Comparison of ENCODE assay signal across 21 cellular contexts in genomic region chr3:25293736-25294135, GRCh38.
DNase-seq lines count a peak whose midpoint lies in the region; ATAC-seq and FAIRE-seq lines count a peak whose summit lies in the region.
"Had no signal": no experiment of that assay in that cellular context is flagged by ENCODE, and none has a peak within 500 bp of the region (broad histone marks: within the 10 kb centered on the region; RNA-seq: fewer than 3 reads in every experiment).

No MANE protein-coding gene starts in this region.

- H3K36me3 ChIP-seq in ectodermal cell (ENCODE audit: control insufficient read depth, insufficient read depth, low read length): no peaks in the 10 kb centered on the region
- H3K36me3 ChIP-seq: brain microvascular endothelial cell, prostate gland, SJCRH30, upper lobe of right lung had no signal

- no peaks in the 10 kb centered on the region for H3K9me3 ChIP-seq in ectodermal cell (ENCODE audit: control insufficient read depth, low read length)
- H3K9me3 ChIP-seq: prostate gland, SJCRH30, upper lobe of right lung had no signal

- 23 to 31% methylated on average over 5 of the region's 5 CpGs for WGBS in ectodermal cell, 2 experiments

- no peak for FAIRE-seq in frontal cortex (lab: Jason Lieb, UNC)
- FAIRE-seq: GM12878 had no signal

- H3K4me3 ChIP-seq in ectodermal cell (ENCODE audit: insufficient read depth, low read depth, low read length): no peak overlapping the region
- H3K4me3 ChIP-seq: GM12878, GM23248, prostate gland, SJCRH30, upper lobe of right lung had no signal

- peaks cover 58% of the 10 kb centered on the region for H3K4me1 ChIP-seq in ectodermal cell (ENCODE audit: control insufficient read depth, insufficient read depth, low read length)
- H3K4me1 ChIP-seq: prostate gland, SJCRH30, upper lobe of right lung had no signal

- peak overlapping the region; percentile 53 for H3K27ac ChIP-seq in ectodermal cell (ENCODE audit: insufficient read depth, low read depth, low read length, poor library complexity, severe bottlenecking)
- H3K27ac ChIP-seq: brain microvascular endothelial cell, GM23248, prostate gland, SJCRH30, upper lobe of right lung had no signal

- DNase-seq in AG08395 (ENCODE audit: low spot score) (peak; percentile 3), HPDE6-E6E7 (ENCODE audit: extremely low spot score) (peak; percentile 0), left kidney (ENCODE audit: low read depth, low spot score) (peak; percentile 78), A172 (ENCODE audit: low spot score) (no peak), frontal cortex (ENCODE audit: low spot score in 2 of 2) (no peak), dedifferentiated amniotic fluid mesenchymal stem cell (ENCODE audit: extremely low spot score) (no peak)
- DNase-seq: ACHN; activated CD4-positive, alpha-beta T cell treated with anti-CD3 and anti-CD28 coated beads, Interleukin-2, amount 50 U/mL, for 1 hour; activated T-cell treated with anti-CD3 and anti-CD28 coated beads, Interleukin-2, amount 50 U/mL, for 24 hours; brain microvascular endothelial cell; GM23248; NCI-H1436 treated with DMSO at 0.1 percent for 48 hours; NCI-H446; stimulated activated naive CD8-positive, alpha-beta T cell treated with anti-CD3 and anti-CD28 coated beads, Interleukin-15, Interleukin-2, amounts not matched to agents 100 U/mL and 50 U/mL, for 24 hours; upper lobe of right lung had no signal

- no peak for ATAC-seq in GM19351 (IDR thresholded peaks at IDR 0.05; ENCODE audit: unreplicated experiment)
- ATAC-seq: activated naive CD4-positive, alpha-beta T cell treated with anti-CD3 and anti-CD28 coated beads, Interleukin-2, amount 50 U/mL, for 72 hours; GM12878; stimulated activated naive CD8-positive, alpha-beta T cell treated with anti-CD3 and anti-CD28 coated beads, Interleukin-15, Interleukin-2, amounts not matched to agents 100 U/mL and 50 U/mL, for 24 hours; upper lobe of right lung had no signal

- H3K27me3 ChIP-seq in ectodermal cell (ENCODE audit: control insufficient read depth, insufficient read depth, low read length, poor library complexity, severe bottlenecking): no peaks in the 10 kb centered on the region
- H3K27me3 ChIP-seq: brain microvascular endothelial cell, SJCRH30, upper lobe of right lung had no signal

Comparison
In these comparisons a context has a peak if more than half of its experiments do, and no peak if none do; other contexts are left out.
1. DNase-seq: peak in AG08395 (single experiment), HPDE6-E6E7 (single experiment) and left kidney (single experiment); none in A172 (single experiment), frontal cortex (0 of 2) and dedifferentiated amniotic fluid mesenchymal stem cell (single experiment).